Comparison of ENCODE assay signal across 8 cellular contexts in genomic region chr17:70636517-70637133, GRCh38.
A peak's percentile ranks its signal among the peaks of the same experiment; 100 is the strongest.
DNase-seq lines count a peak whose midpoint lies in the region; FAIRE-seq and TF ChIP-seq lines count a peak whose summit lies in the region.

No MANE protein-coding gene starts in this region.

- peak; percentile 54 for FAIRE-seq in GM19239 (lab: Jason Lieb, UNC)

- DNase-seq in CD1c-positive myeloid dendritic cell (ENCODE audit: extremely low spot score), result peak; percentile 57
- peak; percentile 9 for DNase-seq in GM19239 (ENCODE audit: insufficient read length, low spot score)
- DNase-seq in NCI-H1417 (lab: John Stamatoyannopoulos, UW), result peak; percentile 5 to 74 (median 54)
- peak; percentile 16 for DNase-seq in iPS DF 6.9 (ENCODE audit: low read depth, low spot score)
- DNase-seq in transverse colon, result no peak
- DNase-seq in cortex of kidney (lab: John Stamatoyannopoulos, UW), result no peak
- no peak for DNase-seq in MG63

- no peak for TF ChIP-seq EP300 in transverse colon (IDR thresholded peaks at IDR 0.05; ENCODE audit: low read depth)

- H3K4me3 ChIP-seq in WI38 (ENCODE audit: low read depth, low read length), result no peak overlapping the region
- H3K4me3 ChIP-seq in iPS DF 6.9 (ENCODE audit: low read length), result no peak overlapping the region
- H3K4me3 ChIP-seq in transverse colon, result no peak overlapping the region
- H3K4me3 ChIP-seq in MG63, result no peak overlapping the region

- no peaks in the 10 kb centered on the region for H3K4me1 ChIP-seq in iPS DF 6.9 (ENCODE audit: control insufficient read depth, insufficient read depth, low read length)
- no peaks in the 10 kb centered on the region for H3K4me1 ChIP-seq in transverse colon

- H3K9me3 ChIP-seq in iPS DF 6.9 (ENCODE audit: control insufficient read depth, insufficient read depth, low read length) (no peaks in the 10 kb centered on the region), transverse colon (no peaks in the 10 kb centered on the region), MG63 (no peaks in the 10 kb centered on the region)

- TF ChIP-seq CTCF in WI38 (IDR thresholded peaks at IDR 0.05; ENCODE audit: low read depth, low read length) (peak; percentile 53; the same call in 1 of the 2 replicates), transverse colon (IDR thresholded peaks at IDR 0.05) (peak; percentile 78 to 91 (median 82))

- in situ Hi-C loops in transverse colon (cut with MboI; ENCODE audit: low pct_ligation_motif_present in 1 of 4, low pct_unique_long_range_greater_than_20kb in 1 of 4, low sequenced_read_pairs in 3 of 4), result loop anchor here (25.0 kb wide), 3 partner anchors 451 to 1901 kb away; no protein-coding TSS in a partner anchor

- H3K27ac ChIP-seq in iPS DF 6.9 (ENCODE audit: low read length), result no peak overlapping the region
- no peak overlapping the region for H3K27ac ChIP-seq in transverse colon

- H3K27me3 ChIP-seq in iPS DF 6.9 (ENCODE audit: control insufficient read depth, insufficient read depth, low read length) (no peaks in the 10 kb centered on the region), transverse colon (no peaks in the 10 kb centered on the region), MG63 (no peaks in the 10 kb centered on the region; the same call in none of the 2 replicates)

- no CpG with 5 or more reads among the region's 2 CpGs for WGBS in iPS DF 6.9 (ENCODE audit: insufficient coverage, insufficient read length)
- WGBS in transverse colon (ENCODE audit: low coverage in 1 of 2), 2 donors, result 25 to 30% methylated on average over 2 of the region's 2 CpGs

- intact Hi-C loops in transverse colon (cut with DNase I; ENCODE audit: low total_unique reads), result loop anchor here (5.0 to 10.0 kb wide), 2 partner anchors 1478 to 1901 kb away; no protein-coding TSS in a partner anchor

- TF ChIP-seq POLR2A in transverse colon (IDR thresholded peaks at IDR 0.05), result no peak

- H3K36me3 ChIP-seq in iPS DF 6.9 (ENCODE audit: control insufficient read depth, insufficient read depth, low read length) (no peaks in the 10 kb centered on the region), transverse colon (no peaks in the 10 kb centered on the region), MG63 (no peaks in the 10 kb centered on the region)

Comparison
In these comparisons a context has a peak if more than half of its experiments do, and no peak if none do; other contexts are left out.
1. DNase-seq: peak in CD1c-positive myeloid dendritic cell (single experiment), GM19239 (single experiment), NCI-H1417 (3 of 3) and iPS DF 6.9 (single experiment); none in transverse colon (single experiment), cortex of kidney (single experiment) and MG63 (single experiment).